Comparison of ENCODE assay signal across 8 cellular contexts in the genomic region with DNA sequence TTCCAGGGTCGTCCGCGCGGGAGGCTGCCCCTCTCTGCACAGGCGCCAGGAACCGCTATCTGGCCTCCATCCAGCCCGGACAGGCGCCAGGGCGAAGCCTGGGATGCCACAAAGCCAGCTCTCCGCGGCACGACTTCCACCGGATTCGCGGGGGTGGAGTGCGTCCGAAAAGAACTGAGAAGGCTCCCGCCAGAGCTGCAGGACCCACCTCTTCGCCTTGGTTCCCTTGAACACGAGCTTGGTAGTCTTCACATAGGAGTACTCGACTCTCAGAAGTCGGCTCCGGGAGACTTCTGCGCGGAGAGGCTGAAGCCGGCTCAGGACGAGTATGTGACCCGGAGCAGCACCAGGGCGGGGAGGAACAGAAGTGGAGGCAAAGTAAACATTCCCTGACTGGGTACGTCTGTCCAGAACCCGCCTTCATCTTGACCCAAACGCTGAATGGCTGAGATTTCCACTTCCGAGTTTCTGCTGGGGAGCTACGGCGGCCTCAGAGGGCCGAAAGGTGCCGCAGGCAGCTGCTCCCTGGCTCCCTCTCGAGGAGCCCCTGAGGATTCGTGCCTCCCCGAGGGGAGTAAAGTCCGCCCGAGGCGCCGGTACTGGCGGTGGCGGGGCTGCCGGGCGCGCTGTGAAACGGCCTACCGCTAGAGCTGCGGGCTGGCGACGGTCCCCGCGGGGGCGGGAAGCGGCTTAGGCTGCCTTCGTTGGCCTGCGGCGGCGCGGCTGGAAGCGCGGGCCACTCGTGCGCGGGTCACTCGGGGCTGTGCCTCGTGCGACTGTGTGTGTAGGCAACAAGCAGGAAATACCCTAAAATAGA.
A peak's percentile ranks its signal among the peaks of the same experiment; 100 is the strongest.
DNase-seq lines count a peak whose midpoint lies in the region; ATAC-seq and TF ChIP-seq lines count a peak whose summit lies in the region.
"Not testable (repeated sequence)": the region's sequence is repeated elsewhere in the genome, so short reads cannot be mapped to it uniquely, and the experiment has no call there.

No MANE protein-coding gene starts in this region.

- TF ChIP-seq CTCF in WI38 (IDR thresholded peaks at IDR 0.05; ENCODE audit: low read depth, low read length): peak; percentile 54

- DNase-seq in D341Med (ENCODE audit: low spot score): peak; percentile 74
- peak; percentile 94 for DNase-seq in astrocyte of the hippocampus (ENCODE audit: low read depth, low spot score)
- DNase-seq in Right ventricle myocardium inferior (ENCODE audit: missing footprints): peak; percentile 89
- peak; percentile 67 for DNase-seq in non-pigmented ciliary epithelial cell (ENCODE audit: low read depth)
- DNase-seq in stimulated activated CD8-positive, alpha-beta memory T cell treated with anti-CD3 and anti-CD28 coated beads, Interleukin-7, amount 100 ng/mL, for 4 hours (ENCODE audit: low read depth in 2 of 2): peak; percentile 65 to 72

- peak overlapping the region; percentile 64 for H3K4me3 ChIP-seq in WI38 (ENCODE audit: low read depth, low read length)

- ATAC-seq in GM21367 (IDR thresholded peaks at IDR 0.05; ENCODE audit: unreplicated experiment) (peak; percentile 99), HG03442 (IDR thresholded peaks at IDR 0.05; ENCODE audit: unreplicated experiment) (peak; percentile 98), Right ventricle myocardium inferior (peak; percentile 100)

- intact Hi-C loops in Right ventricle myocardium inferior (cut with DNase I): not testable (repeated sequence)

Comparison
In these comparisons a context has a peak if more than half of its experiments do, and no peak if none do; other contexts are left out.
1. Peak in every context shown above with its lines: DNase-seq, ATAC-seq and H3K4me3 ChIP-seq.